ENCODE assay signal across 25 cellular contexts in genomic region chr20:29740951-29741593, GRCh38.
DNase-seq lines count a peak whose midpoint lies in the region; ATAC-seq and TF ChIP-seq lines count a peak whose summit lies in the region.
"Had no signal": no experiment of that assay in that cellular context is flagged by ENCODE, and none has a peak within 500 bp of the region (broad histone marks: within the 10 kb centered on the region; RNA-seq: fewer than 3 reads in every experiment).

No MANE protein-coding gene starts in this region.

- H3K4me1 ChIP-seq in osteoblast (ENCODE audit: insufficient read depth, low read length) (no peaks in the 10 kb centered on the region), aorta (ENCODE audit: control insufficient read depth in 1 of 2, insufficient read depth in 2 of 2, low read length in 2 of 2) (no peaks in the 10 kb centered on the region)

- H3K79me2 ChIP-seq in osteoblast (ENCODE audit: insufficient read depth, low read length): no peaks in the 10 kb centered on the region

- no peak for TF ChIP-seq CTCF in osteoblast (IDR thresholded peaks at IDR 0.05; ENCODE audit: extremely low read depth, low read depth, low read length)

- H3K4me3 ChIP-seq in osteoblast (ENCODE audit: insufficient read depth, low read length) (no peak overlapping the region), aorta (ENCODE audit: low read length in 2 of 2) (no peak overlapping the region)
- H3K4me3 ChIP-seq: GM23338, SK-N-MC had no signal

- 35 to 65% methylated on average over 26 to 51 of the region's 51 CpGs for WGBS in aorta, 2 donors

- H3K27ac ChIP-seq in osteoblast (ENCODE audit: low read depth, low read length) (no peak overlapping the region), aorta (ENCODE audit: low read depth in 1 of 2, low read length in 2 of 2) (no peak overlapping the region)
- H3K27ac ChIP-seq: KMS-11, SK-N-MC had no signal

- DNase-seq in stimulated activated naive CD8-positive, alpha-beta T cell treated with anti-CD3 and anti-CD28 coated beads, Interleukin-15, amount 100 ng/mL, for 72 hours: no peak
- no peak for DNase-seq in stimulated activated naive CD8-positive, alpha-beta T cell treated with anti-CD3 and anti-CD28 coated beads, Interleukin-15, Interleukin-2, amounts not matched to agents 100 U/mL and 50 U/mL, for 24 hours
- DNase-seq in osteoblast (ENCODE audit: insufficient read length, low spot score, missing footprints): peak; percentile 76
- peak in 1 of 2 donors; percentile 61 for DNase-seq in aorta
- DNase-seq in NCI-H128 (lab: John Stamatoyannopoulos, UW; ENCODE audit: unreplicated experiment): no peak
- DNase-seq in NK-92 treated with Interleukin-12 subunit alpha and Interleukin-12 subunit beta, amount 100 ng/mL, for 24 hours (lab: John Stamatoyannopoulos, UW): no peak
- DNase-seq: AML-193; C1 segment of cervical spinal cord; Calu3; CD8-positive, alpha-beta memory T cell; HCEC 1CT; IMR-90; MV-4-11; NCI-H1105 treated with DMSO at 0.1 percent for 48 hours; NCI-H1694; NCI-H2081; NCI-H2171; NCI-H446; NCI-H526; SHP77 treated with DMSO at 0.1 percent for 48 hours had no signal

- H3K9me3 ChIP-seq in osteoblast (ENCODE audit: low read depth, low read length): no peaks in the 10 kb centered on the region
- peaks cover 3% of the 10 kb centered on the region for H3K9me3 ChIP-seq in aorta (ENCODE audit: control insufficient read depth, low read length)

- no peak overlapping the region for H3K27ac Mint-ChIP-seq in stimulated activated naive CD8-positive, alpha-beta T cell treated with anti-CD3 and anti-CD28 coated beads, Interleukin-15, amount 100 ng/mL, for 72 hours
- H3K27ac Mint-ChIP-seq in activated T-helper 17 cell treated with anti-CD3 and anti-CD28 coated beads, Interleukin-2, amount 50 U/mL, for 72 hours: no peak overlapping the region
- H3K27ac Mint-ChIP-seq: CD8-positive, alpha-beta memory T cell; GM23338 had no signal

- intact Hi-C loops in aorta (cut with DNase I): no loop called here

- no peak overlapping the region for H2AFZ ChIP-seq in osteoblast (ENCODE audit: low read length)
- H2AFZ ChIP-seq: GM23338 had no signal

- H3K27me3 ChIP-seq in osteoblast (ENCODE audit: insufficient read depth, low read length) (no peaks in the 10 kb centered on the region), aorta (ENCODE audit: control insufficient read depth in 1 of 2, insufficient read depth in 2 of 2, low read length in 1 of 2) (no peaks in the 10 kb centered on the region)

- no peaks in the 10 kb centered on the region for H3K4me1 Mint-ChIP-seq in stimulated activated naive CD8-positive, alpha-beta T cell treated with anti-CD3 and anti-CD28 coated beads, Interleukin-15, amount 100 ng/mL, for 72 hours
- no peaks in the 10 kb centered on the region for H3K4me1 Mint-ChIP-seq in activated T-helper 17 cell treated with anti-CD3 and anti-CD28 coated beads, Interleukin-2, amount 50 U/mL, for 72 hours
- H3K4me1 Mint-ChIP-seq: CD8-positive, alpha-beta memory T cell; GM23338 had no signal

- no peaks in the 10 kb centered on the region for H3K36me3 Mint-ChIP-seq in activated T-helper 17 cell treated with anti-CD3 and anti-CD28 coated beads, Interleukin-2, amount 50 U/mL, for 72 hours (ENCODE audit: low read depth)

- H3K4me3 Mint-ChIP-seq in stimulated activated naive CD8-positive, alpha-beta T cell treated with anti-CD3 and anti-CD28 coated beads, Interleukin-15, amount 100 ng/mL, for 72 hours: no peak overlapping the region
- H3K4me3 Mint-ChIP-seq in activated T-helper 17 cell treated with anti-CD3 and anti-CD28 coated beads, Interleukin-2, amount 50 U/mL, for 72 hours: peak overlapping the region; percentile 53
- H3K4me3 Mint-ChIP-seq: GM23338 had no signal

- peaks cover 0 to 24% of the 10 kb centered on the region in 2 donors for H3K9me3 Mint-ChIP-seq in stimulated activated naive CD8-positive, alpha-beta T cell treated with anti-CD3 and anti-CD28 coated beads, Interleukin-15, amount 100 ng/mL, for 72 hours
- H3K9me3 Mint-ChIP-seq in activated T-helper 17 cell treated with anti-CD3 and anti-CD28 coated beads, Interleukin-2, amount 50 U/mL, for 72 hours: peaks cover 6% of the 10 kb centered on the region

- no peak overlapping the region for H3K4me2 ChIP-seq in osteoblast (ENCODE audit: insufficient read depth, low read length)
- H3K4me2 ChIP-seq: GM23338, KMS-11 had no signal

- H3K36me3 ChIP-seq in osteoblast (ENCODE audit: insufficient read depth, low read length) (no peaks in the 10 kb centered on the region), aorta (ENCODE audit: control insufficient read depth in 1 of 2, insufficient read depth in 2 of 2, low read length in 1 of 2) (no peaks in the 10 kb centered on the region)

- H3K27me3 Mint-ChIP-seq in stimulated activated naive CD8-positive, alpha-beta T cell treated with anti-CD3 and anti-CD28 coated beads, Interleukin-15, amount 100 ng/mL, for 72 hours: no peaks in the 10 kb centered on the region
- H3K27me3 Mint-ChIP-seq in activated T-helper 17 cell treated with anti-CD3 and anti-CD28 coated beads, Interleukin-2, amount 50 U/mL, for 72 hours: no peaks in the 10 kb centered on the region
- H3K27me3 Mint-ChIP-seq: CD8-positive, alpha-beta memory T cell had no signal

- H4K20me1 ChIP-seq in osteoblast (ENCODE audit: insufficient read depth, low read length): no peaks in the 10 kb centered on the region

- ATAC-seq in stimulated activated naive CD8-positive, alpha-beta T cell treated with anti-CD3 and anti-CD28 coated beads, Interleukin-15, amount 100 ng/mL, for 72 hours: peak; percentile 26
- ATAC-seq in stimulated activated naive CD8-positive, alpha-beta T cell treated with anti-CD3 and anti-CD28 coated beads, Interleukin-15, Interleukin-2, amounts not matched to agents 100 U/mL and 50 U/mL, for 24 hours: no peak
- ATAC-seq in activated T-helper 17 cell treated with anti-CD3 and anti-CD28 coated beads, Interleukin-2, amount 50 U/mL, for 72 hours (replicated peaks): no peak
- ATAC-seq in aorta (ENCODE audit: low FRiP score) (peak; percentile 15), GM21526 (IDR thresholded peaks at IDR 0.05; ENCODE audit: low FRiP score, unreplicated experiment) (no peak)
- ATAC-seq: GM23338 had no signal

Comparison
In these comparisons a context has a peak if more than half of its experiments do, and no peak if none do; other contexts are left out.
1. ATAC-seq: peak in stimulated activated naive CD8-positive, alpha-beta T cell treated with anti-CD3 and anti-CD28 coated beads, Interleukin-15, amount 100 ng/mL, for 72 hours (single experiment) and aorta (single experiment); none in stimulated activated naive CD8-positive, alpha-beta T cell treated with anti-CD3 and anti-CD28 coated beads, Interleukin-15, Interleukin-2, amounts not matched to agents 100 U/mL and 50 U/mL, for 24 hours (single experiment), activated T-helper 17 cell treated with anti-CD3 and anti-CD28 coated beads, Interleukin-2, amount 50 U/mL, for 72 hours (single experiment) and GM21526 (single experiment).